In the genomic region with DNA sequence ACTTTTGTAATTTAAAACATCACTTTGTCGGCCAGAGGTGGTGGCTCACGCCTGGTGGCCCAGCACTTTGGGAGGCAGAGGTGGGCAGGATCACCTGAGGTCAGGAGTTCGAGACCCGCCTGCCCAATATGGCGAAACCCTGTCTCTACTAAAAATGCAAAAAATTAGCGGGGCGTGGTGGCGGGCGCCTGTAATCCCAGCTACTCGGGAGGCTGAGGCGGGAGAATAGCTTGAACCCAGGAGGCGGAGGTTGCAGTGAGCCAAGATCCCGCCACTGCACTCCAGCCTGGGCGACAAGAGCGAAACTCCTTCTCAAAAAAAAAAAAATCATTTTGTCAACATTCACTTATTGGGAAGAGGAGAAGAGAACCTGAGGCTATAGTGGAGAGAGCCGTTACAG, we compare ENCODE assay signal across 8 cellular contexts. TPM values are rescaled to one million over a fixed set of nuclear protein-coding genes. Genes with fewer than 3 reads are reported as not detected.
DNase-seq lines count a peak whose midpoint lies in the region; ATAC-seq and TF ChIP-seq lines count a peak whose summit lies in the region.
"Not testable (repeated sequence)": the region's sequence is repeated elsewhere in the genome, so short reads cannot be mapped to it uniquely, and the experiment has no call there.

No MANE protein-coding gene starts in this region.

- H3K27me3 ChIP-seq in Caco-2 (replicated peaks; ENCODE audit: control insufficient read depth, insufficient read depth, low read length); MM.1S (replicated peaks; ENCODE audit: insufficient read depth, low read length); breast epithelium; psoas muscle (ENCODE audit: insufficient read depth in 3 of 3, low read length in 2 of 3); upper lobe of right lung: not testable (repeated sequence)

- peak overlapping the region; percentile 84 for H3K4me2 ChIP-seq in MM.1S (ENCODE audit: low read depth, low read length)

- not testable (repeated sequence) for H3K27ac ChIP-seq in MM.1S (ENCODE audit: low read length)
- H3K27ac ChIP-seq in breast epithelium: peak overlapping the region; percentile 91 to 92
- peak overlapping the region; percentile 91 for H3K27ac ChIP-seq in psoas muscle
- peak overlapping the region; percentile 93 for H3K27ac ChIP-seq in upper lobe of right lung

- H3K4me1 ChIP-seq in Caco-2, breast epithelium: not testable (repeated sequence)
- 0 out of 2 replicates have a peak, but pooled peaks cover 16% of the 10 kb centered on the region for H3K4me1 ChIP-seq in MM.1S (ENCODE audit: low read length)
- peaks cover 17% of the 10 kb centered on the region for H3K4me1 ChIP-seq in psoas muscle
- peaks cover 18% of the 10 kb centered on the region for H3K4me1 ChIP-seq in upper lobe of right lung

- BruUV-seq in Caco-2 (replicated peaks; lab: Mats Ljungman, UMichigan): not testable (repeated sequence)

- not testable (repeated sequence) for ATAC-seq in memory B cell (ENCODE audit: low read depth); psoas muscle; upper lobe of right lung

- not testable (repeated sequence) for H3K36me3 Mint-ChIP-seq in Caco-2 (ENCODE audit: insufficient read depth, unreplicated experiment); memory B cell
- H3K36me3 Mint-ChIP-seq in activated CD4-positive, alpha-beta memory T cell treated with anti-CD3 and anti-CD28 coated beads, Interleukin-2, amount 10 ng/mL, durations not matched to agents 7 days and 5 days (ENCODE audit: low read depth): peaks cover 11% of the 10 kb centered on the region

- not testable (repeated sequence) for H3K27me3 Mint-ChIP-seq in Caco-2 (ENCODE audit: insufficient read depth, unreplicated experiment); activated CD4-positive, alpha-beta memory T cell treated with anti-CD3 and anti-CD28 coated beads, Interleukin-2, amount 10 ng/mL, durations not matched to agents 7 days and 5 days; memory B cell

- POLR2A ChIA-PET in Caco-2 (lab: Charles Lee): interaction anchor here (0.6 to 2.3 kb wide), 2 partner anchors 38 to 407 kb away, joined by 3 to 27 read pairs; a partner anchor contains a TSS
- POLR2A ChIA-PET in activated CD4-positive, alpha-beta memory T cell treated with anti-CD3 and anti-CD28 coated beads, Interleukin-2, amount 10 ng/mL, durations not matched to agents 7 days and 5 days (lab: Charles Lee): interaction anchor here (0.7 to 3.8 kb wide), 9 partner anchors 8 to 152 kb away, joined by 3 to 25 read pairs (median 7); a partner anchor contains a TSS

- H3K4me3 ChIP-seq in Caco-2 (ENCODE audit: low read depth, low read length) (peak overlapping the region; percentile 91), MM.1S (ENCODE audit: low read length) (peak overlapping the region; percentile 75; the same call in 1 of the 2 replicates), breast epithelium (peak overlapping the region; percentile 86 to 97 (median 93)), fibroblast of pulmonary artery (replicated peaks; ENCODE audit: low read depth, low read length) (peak overlapping the region; percentile 81), psoas muscle (peak overlapping the region; percentile 100), upper lobe of right lung (peak overlapping the region; percentile 96)

- peak overlapping the region; percentile 100 for H2AFZ ChIP-seq in MM.1S (ENCODE audit: low read length)

- H3K4me1 Mint-ChIP-seq in Caco-2 (ENCODE audit: low read depth, unreplicated experiment): peaks cover 34% of the 10 kb centered on the region
- peaks cover 35% of the 10 kb centered on the region for H3K4me1 Mint-ChIP-seq in activated CD4-positive, alpha-beta memory T cell treated with anti-CD3 and anti-CD28 coated beads, Interleukin-2, amount 10 ng/mL, durations not matched to agents 7 days and 5 days
- peaks cover 20% of the 10 kb centered on the region for H3K4me1 Mint-ChIP-seq in memory B cell

- not testable (repeated sequence) for H3K9ac ChIP-seq in MM.1S (ENCODE audit: low read length)

- H3K9me2 ChIP-seq in MM.1S (replicated peaks; ENCODE audit: insufficient read depth, low read length): not testable (repeated sequence)

- H3K27ac Mint-ChIP-seq in Caco-2 (ENCODE audit: unreplicated experiment): peak overlapping the region; percentile 50
- peak overlapping the region; percentile 80 for H3K27ac Mint-ChIP-seq in activated CD4-positive, alpha-beta memory T cell treated with anti-CD3 and anti-CD28 coated beads, Interleukin-2, amount 10 ng/mL, durations not matched to agents 7 days and 5 days
- H3K27ac Mint-ChIP-seq in memory B cell: peak overlapping the region; percentile 88

- DNase-seq in Caco-2; MM.1S; activated CD4-positive, alpha-beta memory T cell treated with anti-CD3 and anti-CD28 coated beads, Interleukin-2, amount 10 ng/mL, durations not matched to agents 7 days and 5 days; breast epithelium (ENCODE audit: low spot score in 2 of 2); fibroblast of pulmonary artery (ENCODE audit: low read depth); memory B cell (ENCODE audit: low spot score in 2 of 2); psoas muscle; upper lobe of right lung: not testable (repeated sequence)

- H3K9me3 ChIP-seq in Caco-2; MM.1S (replicated peaks; ENCODE audit: insufficient read depth, low read length); breast epithelium; psoas muscle; upper lobe of right lung: not testable (repeated sequence)

- not testable (repeated sequence) for TF ChIP-seq CTCF in Caco-2 (IDR thresholded peaks at IDR 0.05; ENCODE audit: insufficient read depth in 1 of 2, low read depth in 1 of 2, low read length in 1 of 2, severe bottlenecking in 1 of 2, unreplicated experiment in 1 of 2); MM.1S (IDR thresholded peaks at IDR 0.05; ENCODE audit: low read length); breast epithelium (IDR thresholded peaks at IDR 0.05); fibroblast of pulmonary artery (IDR thresholded peaks at IDR 0.05; ENCODE audit: low read length, missing control alignments); psoas muscle (IDR thresholded peaks at IDR 0.05); upper lobe of right lung (IDR thresholded peaks at IDR 0.05)

- 72 to 79% (median 79%) methylated on average over 16 of the region's 16 CpGs for WGBS in psoas muscle, 3 donors

- intact Hi-C loops in Caco-2 (cut with micrococcal nuclease; ENCODE audit: unreplicated experiment): loop anchor here (1.0 kb wide), 2 partner anchors 26 to 35 kb away; no protein-coding TSS in a partner anchor
- intact Hi-C loops in breast epithelium (cut with DNase I; ENCODE audit: low total_unique reads): loop anchor here (1.0 kb wide), 1 partner anchor 36 kb away; no protein-coding TSS in a partner anchor
- intact Hi-C loops in psoas muscle (cut with DNase I): loop anchor here in 1 of 2 donors (5.0 kb wide), 1 partner anchor 35 kb away; a partner anchor contains a TSS
- intact Hi-C loops in upper lobe of right lung (cut with DNase I): not testable (repeated sequence)

- H3F3A ChIP-seq in MM.1S (ENCODE audit: insufficient read depth, low read length): not testable (repeated sequence)

- H3K9me3 Mint-ChIP-seq in Caco-2 (ENCODE audit: unreplicated experiment); activated CD4-positive, alpha-beta memory T cell treated with anti-CD3 and anti-CD28 coated beads, Interleukin-2, amount 10 ng/mL, durations not matched to agents 7 days and 5 days; memory B cell: not testable (repeated sequence)

- not testable (repeated sequence) for H3K36me3 ChIP-seq in Caco-2 (ENCODE audit: control insufficient read depth, insufficient read depth, low read length); MM.1S (replicated peaks; ENCODE audit: insufficient read depth, low read length); breast epithelium; upper lobe of right lung
- H3K36me3 ChIP-seq in psoas muscle (ENCODE audit: insufficient read depth in 1 of 2, low read depth in 1 of 2): peaks cover 4 to 17% of the 10 kb centered on the region in 2 donors

- CTCF ChIA-PET in Caco-2 (lab: Charles Lee): interaction anchor here (0.7 kb wide), 1 partner anchor 9 kb away, joined by 3 read pairs; no protein-coding TSS in a partner anchor
- CTCF ChIA-PET in activated CD4-positive, alpha-beta memory T cell treated with anti-CD3 and anti-CD28 coated beads, Interleukin-2, amount 10 ng/mL, durations not matched to agents 7 days and 5 days (lab: Charles Lee): interaction anchor here (0.7 to 5.3 kb wide), 9 partner anchors 9 to 144 kb away, joined by 3 to 53 read pairs (median 5); a partner anchor contains a TSS

- H3K4me3 Mint-ChIP-seq in Caco-2 (ENCODE audit: unreplicated experiment): peak overlapping the region; percentile 84
- peak overlapping the region; percentile 89 for H3K4me3 Mint-ChIP-seq in activated CD4-positive, alpha-beta memory T cell treated with anti-CD3 and anti-CD28 coated beads, Interleukin-2, amount 10 ng/mL, durations not matched to agents 7 days and 5 days
- peak overlapping the region; percentile 87 for H3K4me3 Mint-ChIP-seq in memory B cell

- H4K20me1 ChIP-seq in MM.1S (ENCODE audit: insufficient read depth, low read length): not testable (repeated sequence)

- not testable (repeated sequence) for TF ChIP-seq POLR2A in breast epithelium (IDR thresholded peaks at IDR 0.05)

- peaks cover 42% of the 10 kb centered on the region for H3K79me2 ChIP-seq in MM.1S (ENCODE audit: low read length)

RNA-seq across cellular contexts. Expression of a gene that starts 0.9 kb away (rescaled TPM):
- 34.0 and 36.5 TPM in 2 replicates for total RNA-seq in Caco-2 (2022)
- total RNA-seq in activated CD4-positive, alpha-beta memory T cell treated with anti-CD3 and anti-CD28 coated beads, Interleukin-2, amount 10 ng/mL, durations not matched to agents 7 days and 5 days: 10 to 100 TPM; 30.4 to 30.5 TPM
- 10 to 100 TPM; 20.2 to 28.5 (median 22.6) TPM for total RNA-seq in breast epithelium
- 10 to 100 TPM; 11.4 to 15.6 (median 13.5) TPM for total RNA-seq in psoas muscle
- 1 to 10 TPM; 2.1 to 9.4 (median 2.8) TPM for polyA plus RNA-seq in psoas muscle
- 27.9 TPM for total RNA-seq in upper lobe of right lung

RNA-seq across cellular contexts. Expression of a gene that starts 37.8 kb away (rescaled TPM):
- total RNA-seq in Caco-2 (2022) (25.3 and 25.9 TPM in 2 replicates), breast epithelium (10 to 100 TPM; 19.0 to 30.0 (median 22.3) TPM), psoas muscle (10 to 100 TPM; 26.3 to 36.5 (median 28.7) TPM), upper lobe of right lung (25.1 TPM)
- 10 to 100 TPM; 31.2 to 31.8 TPM for total RNA-seq in activated CD4-positive, alpha-beta memory T cell treated with anti-CD3 and anti-CD28 coated beads, Interleukin-2, amount 10 ng/mL, durations not matched to agents 7 days and 5 days
- polyA plus RNA-seq in psoas muscle: 10 to 100 TPM; 14.1 to 26.7 (median 15.4) TPM
